Comparison of ENCODE assay signal across 8 cellular contexts in the genomic region with DNA sequence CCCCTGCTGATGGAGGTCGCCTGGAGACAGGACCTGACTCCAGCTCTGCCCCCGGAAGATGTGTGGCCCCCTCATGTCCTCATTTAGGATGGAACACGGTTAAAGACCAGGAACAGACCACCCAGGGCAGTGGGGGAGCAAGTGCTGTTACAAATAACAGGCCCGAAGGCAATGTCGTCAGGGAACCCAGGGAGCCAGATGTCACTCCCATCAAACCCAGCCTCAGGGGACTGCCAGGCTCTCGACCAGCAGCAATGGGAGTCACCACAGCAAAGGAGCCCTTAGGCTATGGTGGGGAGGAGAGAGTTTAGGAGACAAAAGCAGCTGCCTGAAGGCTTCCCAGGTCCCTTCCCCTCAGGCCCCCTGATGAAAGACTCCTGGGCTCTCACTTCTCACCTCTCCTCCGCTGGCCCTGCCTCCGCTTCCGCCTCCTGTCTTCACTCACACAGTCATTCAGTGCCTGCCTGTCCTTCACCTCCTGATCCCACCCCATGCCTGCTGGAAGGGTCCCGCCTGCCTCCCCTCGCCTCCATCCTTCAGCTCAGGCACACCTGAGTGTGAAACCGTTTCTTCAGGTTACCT. TPM values are rescaled to one million over a fixed set of nuclear protein-coding genes. Genes with fewer than 3 reads are reported as not detected.
A peak's percentile ranks its signal among the peaks of the same experiment; 100 is the strongest.
DNase-seq lines count a peak whose midpoint lies in the region; ATAC-seq and TF ChIP-seq lines count a peak whose summit lies in the region.

No MANE protein-coding gene starts in this region.

- H3K36me3 Mint-ChIP-seq in activated CD4-positive, alpha-beta T cell treated with anti-CD3 and anti-CD28 coated beads, Interleukin-2, amount 10 ng/mL, durations not matched to agents 7 days and 5 days (ENCODE audit: low read depth): peaks cover 64% of the 10 kb centered on the region

- peak overlapping the region; percentile 82 for H3K4me2 ChIP-seq in OCI-LY3 (ENCODE audit: low read length)

- ATAC-seq in GM18867 (IDR thresholded peaks at IDR 0.05; ENCODE audit: unreplicated experiment): no peak

- H3K27me3 Mint-ChIP-seq in activated CD4-positive, alpha-beta T cell treated with anti-CD3 and anti-CD28 coated beads, Interleukin-2, amount 10 ng/mL, durations not matched to agents 7 days and 5 days: no peaks in the 10 kb centered on the region

- peak overlapping the region; percentile 61 for H3K9ac ChIP-seq in OCI-LY3 (ENCODE audit: low read length)
- peak overlapping the region in 3 of 5 donors; percentile 11 to 21 (median 21) for H3K9ac ChIP-seq in subcutaneous abdominal adipose tissue (ENCODE audit: low read length in 5 of 5)

- H3K4me3 Mint-ChIP-seq in activated CD4-positive, alpha-beta T cell treated with anti-CD3 and anti-CD28 coated beads, Interleukin-2, amount 10 ng/mL, durations not matched to agents 7 days and 5 days: peak overlapping the region; percentile 2

- TF ChIP-seq CTCF in OCI-LY3 (IDR thresholded peaks at IDR 0.05; ENCODE audit: low read depth, low read length): no peak
- TF ChIP-seq CTCF in esophagus squamous epithelium (IDR thresholded peaks at IDR 0.05): no peak

- H3K27me3 ChIP-seq in OCI-LY3 (ENCODE audit: low read depth, low read length): no peaks in the 10 kb centered on the region
- H3K27me3 ChIP-seq in esophagus squamous epithelium: no peaks in the 10 kb centered on the region
- H3K27me3 ChIP-seq in subcutaneous abdominal adipose tissue (ENCODE audit: control insufficient read depth in 5 of 5, insufficient read depth in 4 of 5, low read length in 5 of 5): no peaks in the 10 kb centered on the region

- peak overlapping the region; percentile 80 for H3K27ac Mint-ChIP-seq in activated CD4-positive, alpha-beta T cell treated with anti-CD3 and anti-CD28 coated beads, Interleukin-2, amount 10 ng/mL, durations not matched to agents 7 days and 5 days

- H3K9me3 ChIP-seq in OCI-LY3 (ENCODE audit: insufficient read depth, low read length): no peaks in the 10 kb centered on the region
- H3K9me3 ChIP-seq in esophagus squamous epithelium: no peaks in the 10 kb centered on the region
- no peaks in the 10 kb centered on the region for H3K9me3 ChIP-seq in subcutaneous abdominal adipose tissue (ENCODE audit: control insufficient read depth in 5 of 5, low read length in 5 of 5)

- H3K4me3 ChIP-seq in OCI-LY3 (ENCODE audit: low read length) (peak overlapping the region; percentile 71), esophagus squamous epithelium (peak overlapping the region in 2 of 4 donors; percentile 14 to 15), subcutaneous abdominal adipose tissue (ENCODE audit: low read depth in 1 of 5, low read length in 5 of 5) (no peak overlapping the region)

- peaks cover 57% of the 10 kb centered on the region for H3K36me3 ChIP-seq in OCI-LY3 (replicated peaks; ENCODE audit: low read depth, low read length)
- peaks cover 0 to 54% (median 11%) of the 10 kb centered on the region in 3 donors for H3K36me3 ChIP-seq in esophagus squamous epithelium
- H3K36me3 ChIP-seq in subcutaneous abdominal adipose tissue (ENCODE audit: control insufficient read depth in 5 of 5, insufficient read depth in 5 of 5, low read length in 5 of 5): peaks cover 0 to 53% (median 33%) of the 10 kb centered on the region in 5 donors

- H3K4me1 ChIP-seq in OCI-LY3 (ENCODE audit: low read length) (peaks cover 78% of the 10 kb centered on the region), esophagus squamous epithelium (peaks cover 50 to 91% (median 62%) of the 10 kb centered on the region in 3 donors), subcutaneous abdominal adipose tissue (ENCODE audit: control insufficient read depth in 5 of 5, insufficient read depth in 5 of 5, low read length in 5 of 5) (peaks cover 25 to 93% (median 76%) of the 10 kb centered on the region in 5 donors)

- H4K20me1 ChIP-seq in OCI-LY3 (ENCODE audit: insufficient read depth, low read length): peaks cover 18% of the 10 kb centered on the region

- intact Hi-C loops in esophagus squamous epithelium (cut with DNase I): no loop called here

- H3K27ac ChIP-seq in OCI-LY3 (ENCODE audit: low read length) (peak overlapping the region; percentile 80), esophagus squamous epithelium (peak overlapping the region; percentile 48 to 70 (median 64)), subcutaneous abdominal adipose tissue (ENCODE audit: low read depth, low read length) (peak overlapping the region; percentile 30)

- peaks cover 85% of the 10 kb centered on the region for H3K4me1 Mint-ChIP-seq in activated CD4-positive, alpha-beta T cell treated with anti-CD3 and anti-CD28 coated beads, Interleukin-2, amount 10 ng/mL, durations not matched to agents 7 days and 5 days

- no peak overlapping the region for H2AFZ ChIP-seq in OCI-LY3 (ENCODE audit: low read depth, low read length)

- POLR2A ChIA-PET in activated CD4-positive, alpha-beta T cell treated with anti-CD3 and anti-CD28 coated beads, Interleukin-2, amount 10 ng/mL, durations not matched to agents 7 days and 5 days (lab: Charles Lee): interaction anchor here (1.2 kb wide), 1 partner anchor 8 kb away, joined by 7 read pairs; the partner anchor contains the start of gene ATF4

- no peak for DNase-seq in activated CD4-positive, alpha-beta T cell treated with anti-CD3 and anti-CD28 coated beads, Interleukin-2, amount 10 ng/mL, durations not matched to agents 7 days and 5 days
- DNase-seq in activated CD4-positive, alpha-beta T cell treated with anti-CD3 and anti-CD28 coated beads, Interleukin-2, amount 50 U/mL, for 48 hours: no peak
- DNase-seq in esophagus squamous epithelium (lab: John Stamatoyannopoulos, UW): no peak
- no peak for DNase-seq in COLO829 (ENCODE audit: low spot score)
- no peak for DNase-seq in activated CD4-positive, alpha-beta T cell treated with anti-CD3 and anti-CD28 coated beads for 4 hours

- CTCF ChIA-PET in activated CD4-positive, alpha-beta T cell treated with anti-CD3 and anti-CD28 coated beads, Interleukin-2, amount 10 ng/mL, durations not matched to agents 7 days and 5 days (lab: Charles Lee): interaction anchor here (0.6 to 11.4 kb wide), 23 partner anchors 8 to 658 kb away, joined by 3 to 216 read pairs (median 6); partner anchors contain the start of genes ATF4, CBX7, MIEF1 and RPL3

- no peaks in the 10 kb centered on the region for H3K9me3 Mint-ChIP-seq in activated CD4-positive, alpha-beta T cell treated with anti-CD3 and anti-CD28 coated beads, Interleukin-2, amount 10 ng/mL, durations not matched to agents 7 days and 5 days

- TF ChIP-seq POLR2A in esophagus squamous epithelium (IDR thresholded peaks at IDR 0.05): no peak

- 54 to 78% methylated on average over 8 to 10 of the region's 12 CpGs for WGBS in esophagus squamous epithelium, 2 donors

- peaks cover 82% of the 10 kb centered on the region for H3K79me2 ChIP-seq in OCI-LY3 (ENCODE audit: low read length)

RNA-seq across cellular contexts. Expression of gene RPS19BP1, which starts 4.4 kb away (rescaled TPM):
- total RNA-seq in activated CD4-positive, alpha-beta T cell treated with anti-CD3 and anti-CD28 coated beads, Interleukin-2, amount 10 ng/mL, durations not matched to agents 7 days and 5 days: 10 to 100 TPM; 51.8 to 69.3 TPM
- 100 to 1,000 TPM in 1 of 4 donors, 10 to 100 TPM in 3; 70.9 to 109 (median 88.1) TPM for total RNA-seq in esophagus squamous epithelium

RNA-seq across cellular contexts. Expression of gene ATF4, which starts 7.8 kb away (rescaled TPM):
- 100 to 1,000 TPM; 372 to 437 TPM for total RNA-seq in activated CD4-positive, alpha-beta T cell treated with anti-CD3 and anti-CD28 coated beads, Interleukin-2, amount 10 ng/mL, durations not matched to agents 7 days and 5 days
- 100 to 1,000 TPM; 170 to 288 (median 234) TPM for total RNA-seq in esophagus squamous epithelium

RNA-seq across cellular contexts. Expression of gene MIEF1, which starts 26.1 kb away (rescaled TPM):
- total RNA-seq in activated CD4-positive, alpha-beta T cell treated with anti-CD3 and anti-CD28 coated beads, Interleukin-2, amount 10 ng/mL, durations not matched to agents 7 days and 5 days: 10 to 100 TPM; 34.8 to 40.0 TPM
- total RNA-seq in esophagus squamous epithelium: 10 to 100 TPM; 21.4 to 34.2 (median 23.9) TPM

RNA-seq across cellular contexts. Expression of gene CACNA1I, which starts 42.4 kb away (rescaled TPM):
- 1 to 10 TPM; 8.4 to 9.3 TPM for total RNA-seq in activated CD4-positive, alpha-beta T cell treated with anti-CD3 and anti-CD28 coated beads, Interleukin-2, amount 10 ng/mL, durations not matched to agents 7 days and 5 days
- under 1 TPM; 0.12 to 0.38 (median 0.20) TPM for total RNA-seq in esophagus squamous epithelium

Comparison
In these comparisons a context has a peak if more than half of its experiments do, and no peak if none do; other contexts are left out.
1. H3K27ac ChIP-seq: peak in every context shown above with its lines; median percentile 80 in OCI-LY3; 64 in esophagus squamous epithelium; 30 in subcutaneous abdominal adipose tissue.